Comparison of ENCODE assay signal across 1 cellular context in genomic region chr9:95509851-95510529, GRCh38.
TF ChIP-seq lines count a peak whose summit lies in the region.

No MANE protein-coding gene starts in this region.

TF ChIP-seq in GM23338, 12 proteins besides CTCF, POLR2A, EP300 and RAD21 (continued from another document):
- TF ChIP-seq, protein P1, sequence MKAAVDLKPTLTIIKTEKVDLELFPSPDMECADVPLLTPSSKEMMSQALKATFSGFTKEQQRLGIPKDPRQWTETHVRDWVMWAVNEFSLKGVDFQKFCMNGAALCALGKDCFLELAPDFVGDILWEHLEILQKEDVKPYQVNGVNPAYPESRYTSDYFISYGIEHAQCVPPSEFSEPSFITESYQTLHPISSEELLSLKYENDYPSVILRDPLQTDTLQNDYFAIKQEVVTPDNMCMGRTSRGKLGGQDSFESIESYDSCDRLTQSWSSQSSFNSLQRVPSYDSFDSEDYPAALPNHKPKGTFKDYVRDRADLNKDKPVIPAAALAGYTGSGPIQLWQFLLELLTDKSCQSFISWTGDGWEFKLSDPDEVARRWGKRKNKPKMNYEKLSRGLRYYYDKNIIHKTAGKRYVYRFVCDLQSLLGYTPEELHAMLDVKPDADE (IDR thresholded peaks at IDR 0.05): no peak
- TF ChIP-seq ZNF462 (CRISPR knock-in tag; IDR thresholded peaks at IDR 0.05): no peak
- TF ChIP-seq ZNF114 (CRISPR knock-in tag; IDR thresholded peaks at IDR 0.05): no peak
